10 cellular contexts compared by ENCODE assay signal in the genomic region with DNA sequence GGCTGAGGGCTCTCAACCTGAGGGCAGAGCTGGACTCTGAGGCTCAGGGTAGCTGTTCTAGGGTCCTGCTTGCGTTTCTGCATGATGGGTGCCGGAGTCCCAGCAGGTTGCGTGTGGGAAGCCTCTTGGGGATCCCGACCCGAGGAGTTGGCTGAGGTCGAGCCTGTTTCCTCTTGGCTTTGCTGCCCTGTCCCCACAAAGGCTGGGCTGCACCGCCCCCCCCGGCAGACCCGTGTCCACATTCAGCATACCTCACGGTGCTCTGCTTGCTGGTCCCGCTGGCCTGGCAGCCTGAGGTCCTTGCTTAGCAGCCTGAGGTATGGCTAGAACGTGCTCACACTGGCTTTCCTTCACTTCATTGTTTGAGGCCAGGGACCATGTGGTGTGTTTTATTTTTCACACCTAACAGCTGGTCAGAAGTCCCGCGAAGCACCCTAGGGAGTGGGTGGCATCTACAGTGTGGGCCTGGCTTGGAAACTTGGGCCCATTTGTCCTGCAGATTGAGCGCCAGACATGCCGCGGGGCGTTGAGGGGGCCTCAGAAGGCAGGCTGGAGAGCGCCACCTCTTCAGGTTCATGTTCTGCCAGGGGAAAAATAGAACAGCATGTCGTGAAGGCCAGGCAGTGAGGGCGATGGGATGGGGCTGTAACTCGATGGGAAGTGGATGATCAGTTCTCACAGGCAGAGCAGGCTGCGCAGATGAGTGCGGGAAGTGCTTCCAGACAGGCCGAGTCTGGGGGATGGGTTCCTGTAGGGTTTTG. TPM values are rescaled to one million over a fixed set of nuclear protein-coding genes. Genes with fewer than 3 reads are reported as not detected.
A peak's percentile ranks its signal among the peaks of the same experiment; 100 is the strongest.
DNase-seq lines count a peak whose midpoint lies in the region; ATAC-seq and TF ChIP-seq lines count a peak whose summit lies in the region.
"Had no signal": no experiment of that assay in that cellular context is flagged by ENCODE, and none has a peak within 500 bp of the region (broad histone marks: within the 10 kb centered on the region; RNA-seq: fewer than 3 reads in every experiment).

No MANE protein-coding gene starts in this region.

- H3K27ac Mint-ChIP-seq in CD8-positive, alpha-beta memory T cell, result peak overlapping the region in 7 of 8 donors; percentile 50 to 88 (median 82)
- peak overlapping the region; percentile 29 for H3K27ac Mint-ChIP-seq in activated T-helper 17 cell treated with anti-CD3 and anti-CD28 coated beads, Interleukin-2, amount 50 U/mL, for 72 hours
- peak overlapping the region; percentile 38 to 70 for H3K27ac Mint-ChIP-seq in natural killer cell treated with Interleukin-12 subunit alpha and Interleukin-12 subunit beta and Interleukin-15 and Interleukin-18, amount 100 ng/mL, for 72 hours

- peak overlapping the region in 4 of 7 donors; percentile 23 to 66 (median 34) for H3K4me3 Mint-ChIP-seq in CD8-positive, alpha-beta memory T cell
- peak overlapping the region; percentile 13 for H3K4me3 Mint-ChIP-seq in activated T-helper 17 cell treated with anti-CD3 and anti-CD28 coated beads, Interleukin-2, amount 50 U/mL, for 72 hours
- H3K4me3 Mint-ChIP-seq in natural killer cell treated with Interleukin-12 subunit alpha and Interleukin-12 subunit beta and Interleukin-15 and Interleukin-18, amount 100 ng/mL, for 72 hours, result peak overlapping the region; percentile 2

- peaks cover 14 to 39% (median 22%) of the 10 kb centered on the region in 3 donors for H3K4me1 Mint-ChIP-seq in CD8-positive, alpha-beta memory T cell
- H3K4me1 Mint-ChIP-seq in activated T-helper 17 cell treated with anti-CD3 and anti-CD28 coated beads, Interleukin-2, amount 50 U/mL, for 72 hours, result peaks cover 6% of the 10 kb centered on the region
- peaks cover 18 to 19% of the 10 kb centered on the region in 2 donors for H3K4me1 Mint-ChIP-seq in natural killer cell treated with Interleukin-12 subunit alpha and Interleukin-12 subunit beta and Interleukin-15 and Interleukin-18, amount 100 ng/mL, for 72 hours (ENCODE audit: low read depth in 2 of 2)

- no peaks in the 10 kb centered on the region for H3K27me3 ChIP-seq in CD8-positive, alpha-beta memory T cell (ENCODE audit: insufficient read depth, low read length, poor library complexity, severe bottlenecking)
- H3K27me3 ChIP-seq in foreskin keratinocyte, result no peaks in the 10 kb centered on the region

- POLR2A ChIA-PET in CD8-positive, alpha-beta memory T cell (lab: Charles Lee), result no interaction called here

- CTCF ChIA-PET in CD8-positive, alpha-beta memory T cell (lab: Charles Lee), result no interaction called here

- H3K9me3 Mint-ChIP-seq in CD8-positive, alpha-beta memory T cell, result no peaks in the 10 kb centered on the region
- no peaks in the 10 kb centered on the region for H3K9me3 Mint-ChIP-seq in activated T-helper 17 cell treated with anti-CD3 and anti-CD28 coated beads, Interleukin-2, amount 50 U/mL, for 72 hours
- no peaks in the 10 kb centered on the region for H3K9me3 Mint-ChIP-seq in natural killer cell treated with Interleukin-12 subunit alpha and Interleukin-12 subunit beta and Interleukin-15 and Interleukin-18, amount 100 ng/mL, for 72 hours

- no peak overlapping the region for H3K27ac ChIP-seq in CD8-positive, alpha-beta memory T cell (ENCODE audit: low read depth, low read length)
- H3K27ac ChIP-seq in foreskin keratinocyte, result no peak overlapping the region

- no peaks in the 10 kb centered on the region for H3K9me3 ChIP-seq in CD8-positive, alpha-beta memory T cell (ENCODE audit: low read length)

- H3K36me3 ChIP-seq in CD8-positive, alpha-beta memory T cell (ENCODE audit: insufficient read depth, low read length), result peaks cover 87% of the 10 kb centered on the region

- ATAC-seq in activated T-helper 17 cell treated with anti-CD3 and anti-CD28 coated beads, Interleukin-2, amount 50 U/mL, for 72 hours (replicated peaks), result no peak
- ATAC-seq in natural killer cell treated with Interleukin-12 subunit alpha and Interleukin-12 subunit beta and Interleukin-15 and Interleukin-18, amount 100 ng/mL, for 72 hours, result no peak
- ATAC-seq in foreskin keratinocyte, result no peak

- no peak for DNase-seq in CD8-positive, alpha-beta memory T cell
- no peak for DNase-seq in natural killer cell treated with Interleukin-12 subunit alpha and Interleukin-12 subunit beta and Interleukin-15 and Interleukin-18, amount 100 ng/mL, for 72 hours (ENCODE audit: low spot score)
- DNase-seq in SK-N-DZ (ENCODE audit: low spot score) (no peak), foreskin keratinocyte (no peak)
- DNase-seq in stimulated activated naive CD4-positive, alpha-beta T cell (lab: John Stamatoyannopoulos, UW), result no peak
- DNase-seq: activated CD4-positive, alpha-beta T cell treated with anti-CD3 and anti-CD28 coated beads, Interleukin-2, amount 50 U/mL, for 48 hours; COR-L47; erythroblast; NCI-H1694 treated with DMSO at 0.1 percent for 48 hours had no signal

- H3K4me3 ChIP-seq in CD8-positive, alpha-beta memory T cell (ENCODE audit: low read length), result no peak overlapping the region

- H3K27me3 Mint-ChIP-seq in CD8-positive, alpha-beta memory T cell, result no peaks in the 10 kb centered on the region
- no peaks in the 10 kb centered on the region for H3K27me3 Mint-ChIP-seq in activated T-helper 17 cell treated with anti-CD3 and anti-CD28 coated beads, Interleukin-2, amount 50 U/mL, for 72 hours
- no peaks in the 10 kb centered on the region for H3K27me3 Mint-ChIP-seq in natural killer cell treated with Interleukin-12 subunit alpha and Interleukin-12 subunit beta and Interleukin-15 and Interleukin-18, amount 100 ng/mL, for 72 hours

- no peak for TF ChIP-seq CTCF in foreskin keratinocyte (conservative IDR thresholded peaks at IDR 0.05)

- no peaks in the 10 kb centered on the region for H3K4me1 ChIP-seq in CD8-positive, alpha-beta memory T cell (ENCODE audit: insufficient read depth, low read length)
- H3K4me1 ChIP-seq in foreskin keratinocyte, result no peaks in the 10 kb centered on the region

- H3K36me3 Mint-ChIP-seq in CD8-positive, alpha-beta memory T cell, result peaks cover 3 to 99% (median 15%) of the 10 kb centered on the region in 3 donors
- peaks cover 100% of the 10 kb centered on the region for H3K36me3 Mint-ChIP-seq in activated T-helper 17 cell treated with anti-CD3 and anti-CD28 coated beads, Interleukin-2, amount 50 U/mL, for 72 hours (ENCODE audit: low read depth)
- peaks cover 24% of the 10 kb centered on the region for H3K36me3 Mint-ChIP-seq in natural killer cell treated with Interleukin-12 subunit alpha and Interleukin-12 subunit beta and Interleukin-15 and Interleukin-18, amount 100 ng/mL, for 72 hours

RNA-seq across cellular contexts. Expression of a gene that starts 9.5 kb away (rescaled TPM):
- 10 to 100 TPM; 35.8 to 36.4 TPM for total RNA-seq in CD8-positive, alpha-beta memory T cell
- 1.1 TPM for polyA plus RNA-seq in CD8-positive, alpha-beta memory T cell
- 10 to 100 TPM; 25.1 to 29.8 TPM for total RNA-seq in activated T-helper 17 cell treated with anti-CD3 and anti-CD28 coated beads, Interleukin-2, amount 50 U/mL, for 72 hours
- total RNA-seq in natural killer cell treated with Interleukin-12 subunit alpha and Interleukin-12 subunit beta and Interleukin-15 and Interleukin-18, amount 100 ng/mL, for 72 hours, result 10 to 100 TPM; 25.8 to 32.7 TPM
- 118 and 122 TPM in 2 replicates for polyA plus RNA-seq in SK-N-DZ (2014; cell fraction: cytosol; rRNA removed)
- polyA plus RNA-seq in SK-N-DZ (2014; cell fraction: nucleus; rRNA removed), result 111 and 131 TPM in 2 replicates
- 24.6 and 24.8 TPM in 2 replicates for total RNA-seq in foreskin keratinocyte
- 17.5 and 18.1 TPM in 2 replicates for polyA plus RNA-seq in foreskin keratinocyte

RNA-seq across cellular contexts. Expression of a gene that starts 11.5 kb away (rescaled TPM):
- 100 to 1,000 TPM; 447 to 464 TPM for total RNA-seq in CD8-positive, alpha-beta memory T cell
- polyA plus RNA-seq in CD8-positive, alpha-beta memory T cell, result 459 TPM
- 100 to 1,000 TPM; 161 to 334 TPM for total RNA-seq in activated T-helper 17 cell treated with anti-CD3 and anti-CD28 coated beads, Interleukin-2, amount 50 U/mL, for 72 hours
- total RNA-seq in natural killer cell treated with Interleukin-12 subunit alpha and Interleukin-12 subunit beta and Interleukin-15 and Interleukin-18, amount 100 ng/mL, for 72 hours, result 100 to 1,000 TPM; 284 to 315 TPM
- polyA plus RNA-seq in SK-N-DZ (2014; cell fraction: cytosol; rRNA removed), result 1,037 and 1,133 TPM in 2 replicates
- 962 and 1,204 TPM in 2 replicates for polyA plus RNA-seq in SK-N-DZ (2014; cell fraction: nucleus; rRNA removed)
- 365 and 371 TPM in 2 replicates for total RNA-seq in foreskin keratinocyte
- 474 and 475 TPM in 2 replicates for polyA plus RNA-seq in foreskin keratinocyte

RNA-seq across cellular contexts. Expression of a gene that starts 11.8 kb away (rescaled TPM):
- 10 to 100 TPM; 16.9 to 18.5 TPM for total RNA-seq in CD8-positive, alpha-beta memory T cell
- 0.86 TPM for polyA plus RNA-seq in CD8-positive, alpha-beta memory T cell
- total RNA-seq in activated T-helper 17 cell treated with anti-CD3 and anti-CD28 coated beads, Interleukin-2, amount 50 U/mL, for 72 hours, result 10 to 100 TPM; 16.5 to 17.9 TPM
- 10 to 100 TPM; 21.2 to 45.0 TPM for total RNA-seq in natural killer cell treated with Interleukin-12 subunit alpha and Interleukin-12 subunit beta and Interleukin-15 and Interleukin-18, amount 100 ng/mL, for 72 hours
- polyA plus RNA-seq in SK-N-DZ (2014; cell fraction: cytosol; rRNA removed), result 44.5 and 49.5 TPM in 2 replicates
- 51.7 and 69.4 TPM in 2 replicates for polyA plus RNA-seq in SK-N-DZ (2014; cell fraction: nucleus; rRNA removed)
- 7.7 and 8.1 TPM in 2 replicates for total RNA-seq in foreskin keratinocyte
- 3.1 and 3.6 TPM in 2 replicates for polyA plus RNA-seq in foreskin keratinocyte

RNA-seq across cellular contexts. Expression of a gene that starts 51.1 kb away (rescaled TPM):
- 10 to 100 TPM; 44.6 to 45.9 TPM for total RNA-seq in CD8-positive, alpha-beta memory T cell
- polyA plus RNA-seq in CD8-positive, alpha-beta memory T cell, result 19.0 TPM
- total RNA-seq in activated T-helper 17 cell treated with anti-CD3 and anti-CD28 coated beads, Interleukin-2, amount 50 U/mL, for 72 hours, result 10 to 100 TPM; 19.7 to 40.2 TPM
- total RNA-seq in natural killer cell treated with Interleukin-12 subunit alpha and Interleukin-12 subunit beta and Interleukin-15 and Interleukin-18, amount 100 ng/mL, for 72 hours, result 10 to 100 TPM; 39.3 to 57.9 TPM
- 39.2 and 49.2 TPM in 2 replicates for polyA plus RNA-seq in SK-N-DZ (2014; cell fraction: cytosol; rRNA removed)
- 24.7 and 44.5 TPM in 2 replicates for polyA plus RNA-seq in SK-N-DZ (2014; cell fraction: nucleus; rRNA removed)
- total RNA-seq in foreskin keratinocyte, result 29.3 and 35.0 TPM in 2 replicates
- 35.1 and 46.1 TPM in 2 replicates for polyA plus RNA-seq in foreskin keratinocyte

Comparison
In these comparisons a context has a peak if more than half of its experiments do, and no peak if none do; other contexts are left out.
1. H3K27ac Mint-ChIP-seq: peak in every context shown above with its lines; median percentile 82 in CD8-positive, alpha-beta memory T cell; 54 in natural killer cell treated with Interleukin-12 subunit alpha and Interleukin-12 subunit beta and Interleukin-15 and Interleukin-18, amount 100 ng/mL, for 72 hours; 29 in activated T-helper 17 cell treated with anti-CD3 and anti-CD28 coated beads, Interleukin-2, amount 50 U/mL, for 72 hours.